ENCODE assay signal across 30 cellular contexts in the genomic region with DNA sequence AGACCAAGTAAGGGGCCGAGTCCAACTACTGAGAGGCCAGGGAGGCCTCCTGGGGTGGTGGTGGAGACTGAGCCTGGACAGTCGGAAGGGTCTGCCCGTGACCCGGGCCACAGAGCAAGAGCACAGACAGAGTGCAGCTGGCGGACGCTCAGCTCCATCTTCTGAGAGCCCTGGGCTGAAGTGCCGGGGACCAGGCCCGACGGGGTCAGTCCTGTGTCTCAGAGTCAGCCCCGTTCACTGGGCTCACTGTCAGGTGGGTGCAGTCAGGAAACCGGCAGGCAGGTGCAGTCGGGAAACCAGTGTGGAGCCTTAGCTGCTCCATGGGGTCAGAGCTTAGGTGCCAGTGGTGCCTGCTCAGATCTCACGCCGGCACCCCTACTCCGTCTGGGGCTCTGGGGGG.
"Had no signal": no experiment of that assay in that cellular context is flagged by ENCODE, and none has a peak within 500 bp of the region (broad histone marks: within the 10 kb centered on the region; RNA-seq: fewer than 3 reads in every experiment).

No MANE protein-coding gene starts in this region.

- H3K27me3 Mint-ChIP-seq: memory B cell; stimulated activated naive B cell treated with anti-CD40 and anti-IgM and Interleukin-4, amounts not matched to agents 10 μg/mL and 1 μg/mL and 100 μg/mL, for 72 hours; stimulated activated naive CD8-positive, alpha-beta T cell treated with anti-CD3 and anti-CD28 coated beads, Interleukin-15, Interleukin-2, amounts not matched to agents 100 ng/mL and 50 ng/mL, for 24 hours had no signal

- H3K27ac Mint-ChIP-seq: immature natural killer cell; neural progenitor cell; stimulated activated naive B cell treated with anti-CD40 and anti-IgM and Interleukin-4, amounts not matched to agents 10 μg/mL and 1 μg/mL and 100 μg/mL, for 72 hours; stimulated activated naive CD8-positive, alpha-beta T cell treated with anti-CD3 and anti-CD28 coated beads, Interleukin-15, Interleukin-2, amounts not matched to agents 100 ng/mL and 50 ng/mL, for 24 hours had no signal

- H3K9me3 Mint-ChIP-seq: immature natural killer cell; natural killer cell; neural progenitor cell; stimulated activated naive CD8-positive, alpha-beta T cell treated with anti-CD3 and anti-CD28 coated beads, Interleukin-15, Interleukin-2, amounts not matched to agents 100 ng/mL and 50 ng/mL, for 24 hours had no signal

- DNase-seq: dermis blood vessel endothelial cell; effector memory CD4-positive, alpha-beta T cell; erythroblast; esophagus squamous epithelium; foreskin melanocyte; glutamatergic neuron; heart right ventricle; hippocampal formation; immature natural killer cell; islet precursor cell; kidney glomerular epithelial cell; left colon; left ventricle myocardium inferior; natural killer cell; nucleus accumbens; right cardiac atrium; stimulated activated CD4-positive, alpha-beta T cell treated with anti-CD3 and anti-CD28 coated beads, Interleukin-4, amount 100 ng/mL, for 4 hours; stimulated activated naive B cell treated with anti-CD40 and anti-IgM and Interleukin-4, amounts not matched to agents 10 μg/mL and 1 μg/mL and 100 μg/mL, for 72 hours; transverse colon; upper lobe of right lung; uterus had no signal

- H3K36me3 ChIP-seq: neural progenitor cell, prostate gland, transverse colon, uterus had no signal

- ATAC-seq: left colon; natural killer cell; stimulated activated naive B cell treated with anti-CD40 and anti-IgM and Interleukin-4, amounts not matched to agents 10 μg/mL and 1 μg/mL and 100 μg/mL, for 72 hours had no signal

- H3K36me3 Mint-ChIP-seq: natural killer cell had no signal

- H3K4me1 Mint-ChIP-seq: immature natural killer cell; memory B cell; stimulated activated naive B cell treated with anti-CD40 and anti-IgM and Interleukin-4, amounts not matched to agents 10 μg/mL and 1 μg/mL and 100 μg/mL, for 72 hours had no signal

- H3K4me3 ChIP-seq: coronary artery, esophagus squamous epithelium, heart right ventricle, left ventricle myocardium inferior, lung, neural progenitor cell, prostate gland, skin epidermis, spleen, thoracic aorta, transverse colon, upper lobe of right lung, uterus had no signal

- H3K27me3 ChIP-seq: esophagus squamous epithelium, heart right ventricle, neural progenitor cell, spleen, transverse colon, upper lobe of right lung, uterus had no signal

- H3K4me3 Mint-ChIP-seq: immature natural killer cell; memory B cell; natural killer cell; neural progenitor cell; stimulated activated naive B cell treated with anti-CD40 and anti-IgM and Interleukin-4, amounts not matched to agents 10 μg/mL and 1 μg/mL and 100 μg/mL, for 72 hours; stimulated activated naive CD8-positive, alpha-beta T cell treated with anti-CD3 and anti-CD28 coated beads, Interleukin-15, Interleukin-2, amounts not matched to agents 100 ng/mL and 50 ng/mL, for 24 hours had no signal
